28 cellular contexts compared by ENCODE assay signal in genomic region chr10:22150842-22151241, GRCh38.
"Had no signal": no experiment of that assay in that cellular context is flagged by ENCODE, and none has a peak within 500 bp of the region (broad histone marks: within the 10 kb centered on the region; RNA-seq: fewer than 3 reads in every experiment).

No MANE protein-coding gene starts in this region.

- H3K27me3 ChIP-seq: colonic mucosa, esophagus muscularis mucosa, esophagus squamous epithelium, foreskin keratinocyte, gastrocnemius medialis, gastroesophageal sphincter, heart left ventricle, heart right ventricle had no signal

- H3K27ac ChIP-seq: colonic mucosa, coronary artery, dorsolateral prefrontal cortex, epithelial cell of prostate, esophagus muscularis mucosa, esophagus squamous epithelium, foreskin keratinocyte, gastrocnemius medialis, gastroesophageal sphincter, heart left ventricle, heart right ventricle had no signal

- DNase-seq: colonic mucosa; cortex of kidney; dermis blood vessel endothelial cell; dorsolateral prefrontal cortex; effector CD4-positive, alpha-beta T cell; effector CD8-positive, alpha-beta T cell; effector memory CD4-positive, alpha-beta T cell; effector memory CD8-positive, alpha-beta T cell; endodermal cell; erythroblast; esophagus squamous epithelium; foreskin fibroblast; foreskin keratinocyte; foreskin melanocyte; gastrocnemius medialis; glutamatergic neuron; head of caudate nucleus; heart left ventricle; heart right ventricle had no signal

- H3K4me1 ChIP-seq: colonic mucosa, esophagus muscularis mucosa, esophagus squamous epithelium, foreskin keratinocyte, gastrocnemius medialis, gastroesophageal sphincter had no signal

- ATAC-seq: effector memory CD8-positive, alpha-beta T cell; esophagus mucosa; foreskin keratinocyte; gastrocnemius medialis; gastroesophageal sphincter; heart left ventricle; heart right ventricle had no signal

- H3K9me3 ChIP-seq: colonic mucosa, gastrocnemius medialis had no signal

- H3K36me3 ChIP-seq: colonic mucosa, esophagus muscularis mucosa, esophagus squamous epithelium, gastrocnemius medialis, gastroesophageal sphincter, heart left ventricle, heart right ventricle had no signal

- H3K4me3 ChIP-seq: colonic mucosa, coronary artery, dorsolateral prefrontal cortex, esophagus muscularis mucosa, esophagus squamous epithelium, gastrocnemius medialis, gastroesophageal sphincter, heart left ventricle, heart right ventricle had no signal

- FAIRE-seq: colon, endometrium, endothelial cell of umbilical vein, frontal cortex had no signal
